In the genomic region with DNA sequence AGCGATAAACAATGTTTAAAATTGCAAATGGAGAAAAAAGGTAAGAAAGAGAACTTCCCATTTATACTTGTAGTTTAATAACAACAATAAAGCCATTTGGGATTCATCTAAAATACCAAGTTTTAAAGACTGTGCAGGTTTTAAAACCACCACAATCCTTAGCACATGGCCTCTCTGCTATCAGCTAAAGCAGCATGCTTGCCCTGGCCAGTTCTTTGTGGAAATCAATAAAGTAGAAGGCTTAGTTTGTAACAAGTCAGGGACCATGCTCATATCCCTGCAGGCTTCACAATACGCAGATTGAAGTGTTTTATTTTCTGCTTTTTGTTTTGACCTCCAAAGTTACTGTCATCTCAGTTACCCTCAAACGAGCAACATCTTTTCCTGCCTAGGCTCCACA, we compare ENCODE assay signal across 26 cellular contexts.
"Had no signal": no experiment of that assay in that cellular context is flagged by ENCODE, and none has a peak within 500 bp of the region (broad histone marks: within the 10 kb centered on the region; RNA-seq: fewer than 3 reads in every experiment).

No MANE protein-coding gene starts in this region.

- H3K36me3 ChIP-seq: MG63 had no signal

- H3K27me3 ChIP-seq: MG63 had no signal

- H3K4me3 ChIP-seq: MG63 had no signal

- H3K27ac ChIP-seq: KMS-11 had no signal

- DNase-seq: activated B cell treated with CpG ODN at 0.5 μM for 24 hours; activated CD4-positive, alpha-beta memory T cell treated with anti-CD3 and anti-CD28 coated beads for 36 hours; activated CD4-positive, alpha-beta T cell treated with anti-CD3 and anti-CD28 coated beads for 1 hour; activated CD4-positive, alpha-beta T cell treated with anti-CD3 and anti-CD28 coated beads, Interleukin-2, amount 10 ng/mL, durations not matched to agents 7 days and 5 days; activated CD8-positive, alpha-beta memory T cell treated with anti-CD3 and anti-CD28 coated beads for 24 hours; activated gamma-delta T cell treated with Interleukin-2 at 50 U/mL for 16 hours; activated naive CD4-positive, alpha-beta T cell treated with anti-CD3 and anti-CD28 coated beads, Interleukin-2, amount 50 U/mL, for 16 hours; activated naive CD8-positive, alpha-beta T cell treated with anti-CD3 and anti-CD28 coated beads, Interleukin-2, amount 10 ng/mL, durations not matched to agents 7 days and 5 days; activated T-cell treated with anti-CD3 and anti-CD28 coated beads, Interleukin-2, amount 50 U/mL, for 4 hours; aorta; MG63; MV-4-11; NCI-H1105; NCI-H1436; NCI-H1694 treated with DMSO at 0.1 percent for 48 hours; NCI-H2029 treated with DMSO at 0.1 percent for 48 hours; NCI-H345; NCI-H510A; NCI-H526 treated with DMSO at 0.1 percent for 48 hours; PC-3; SHP77 treated with DMSO at 0.1 percent for 48 hours had no signal

- ATAC-seq: activated T-cell treated with anti-CD3 and anti-CD28 coated beads, Interleukin-2, amount 50 U/mL, for 4 hours; PC-3 had no signal

- H3K27me3 Mint-ChIP-seq: activated B cell treated with CpG ODN at 0.5 μM for 24 hours; activated CD4-positive, alpha-beta memory T cell treated with anti-CD3 and anti-CD28 coated beads for 36 hours; activated CD4-positive, alpha-beta T cell treated with anti-CD3 and anti-CD28 coated beads, Interleukin-2, amount 10 ng/mL, durations not matched to agents 7 days and 5 days; activated naive CD8-positive, alpha-beta T cell treated with anti-CD3 and anti-CD28 coated beads, Interleukin-2, amount 10 ng/mL, durations not matched to agents 7 days and 5 days; central memory CD8-positive, alpha-beta T cell had no signal

- H3K9me3 ChIP-seq: MG63 had no signal

- FAIRE-seq: bronchial epithelial cell had no signal

- H3K27ac Mint-ChIP-seq: activated B cell treated with CpG ODN at 0.5 μM for 24 hours; activated CD4-positive, alpha-beta memory T cell treated with anti-CD3 and anti-CD28 coated beads for 36 hours; activated CD4-positive, alpha-beta T cell treated with anti-CD3 and anti-CD28 coated beads, Interleukin-2, amount 10 ng/mL, durations not matched to agents 7 days and 5 days; activated naive CD8-positive, alpha-beta T cell treated with anti-CD3 and anti-CD28 coated beads, Interleukin-2, amount 10 ng/mL, durations not matched to agents 7 days and 5 days; activated T-helper 2 cell treated with anti-CD3 and anti-CD28 coated beads, Interferon-gamma antibody, Interleukin-2, Interleukin-4, amounts not matched to agents 10 μg/mL and 5 μg/mL and 100 μg/mL, durations not matched to agents 14 hours and 24 hours and 36 hours; T-helper 1 cell treated with Interleukin-12 subunit alpha and Interleukin-12 subunit beta and Interleukin-4 antibody, amounts not matched to agents 30 μg/mL and 1 μg/mL, for 36 hours had no signal

- H3K4me3 Mint-ChIP-seq: activated B cell treated with CpG ODN at 0.5 μM for 24 hours; activated CD4-positive, alpha-beta memory T cell treated with anti-CD3 and anti-CD28 coated beads for 36 hours; activated CD4-positive, alpha-beta T cell treated with anti-CD3 and anti-CD28 coated beads, Interleukin-2, amount 10 ng/mL, durations not matched to agents 7 days and 5 days; activated naive CD8-positive, alpha-beta T cell treated with anti-CD3 and anti-CD28 coated beads, Interleukin-2, amount 10 ng/mL, durations not matched to agents 7 days and 5 days; activated T-cell treated with anti-CD3 and anti-CD28 coated beads, Interleukin-2, amount 50 U/mL, for 4 hours; central memory CD8-positive, alpha-beta T cell; T-helper 1 cell treated with Interleukin-12 subunit alpha and Interleukin-12 subunit beta and Interleukin-4 antibody, amounts not matched to agents 30 μg/mL and 1 μg/mL, for 36 hours had no signal

- H3K9me3 Mint-ChIP-seq: activated B cell treated with CpG ODN at 0.5 μM for 24 hours had no signal

- H3K4me1 Mint-ChIP-seq: activated B cell treated with CpG ODN at 0.5 μM for 24 hours; activated naive CD8-positive, alpha-beta T cell treated with anti-CD3 and anti-CD28 coated beads, Interleukin-2, amount 10 ng/mL, durations not matched to agents 7 days and 5 days; central memory CD8-positive, alpha-beta T cell had no signal
